ENCODE assay signal across 1 cellular context in genomic region chr15:40565333-40566238, GRCh38.
TF ChIP-seq lines count a peak whose summit lies in the region.

No MANE protein-coding gene starts in this region.

TF ChIP-seq in GM23338, 12 proteins besides CTCF, POLR2A, EP300 and RAD21 (continued from another document):
- TF ChIP-seq ZNF462 (CRISPR knock-in tag; IDR thresholded peaks at IDR 0.05) (no peak), NANOG (IDR thresholded peaks at IDR 0.05; ENCODE audit: borderline replicate concordance) (no peak), STAT1 (IDR thresholded peaks at IDR 0.05; ENCODE audit: unreplicated experiment) (no peak), EZH2 (IDR thresholded peaks at IDR 0.05; ENCODE audit: low read depth, unreplicated experiment) (no peak), JUNB (IDR thresholded peaks at IDR 0.05; ENCODE audit: unreplicated experiment) (no peak)
